In genomic region chr11:118353084-118353710, GRCh38 we compare ENCODE assay signal across 8 cellular contexts. TPM values are rescaled to one million over a fixed set of nuclear protein-coding genes. Genes with fewer than 3 reads are reported as not detected.
DNase-seq lines count a peak whose midpoint lies in the region; ATAC-seq and TF ChIP-seq lines count a peak whose summit lies in the region.

No MANE protein-coding gene starts in this region.

- H3K79me2 ChIP-seq in osteoblast (ENCODE audit: insufficient read depth, low read length): no peaks in the 10 kb centered on the region

- H3K9me3 ChIP-seq in osteoblast (ENCODE audit: low read depth, low read length) (no peaks in the 10 kb centered on the region), WERI-Rb-1 (ENCODE audit: severe bottlenecking) (no peaks in the 10 kb centered on the region)

- ATAC-seq in activated CD4-positive, CD25-positive, alpha-beta regulatory T cell treated with anti-CD3 and anti-CD28 coated beads, Interleukin-2, amount 50 U/mL, for 24 hours: no peak

- H4K20me1 ChIP-seq in osteoblast (ENCODE audit: insufficient read depth, low read length): no peaks in the 10 kb centered on the region

- H2AFZ ChIP-seq in osteoblast (ENCODE audit: low read length): no peak overlapping the region

- H3K36me3 ChIP-seq in osteoblast (ENCODE audit: insufficient read depth, low read length) (no peaks in the 10 kb centered on the region), WERI-Rb-1 (no peaks in the 10 kb centered on the region)

- no peak overlapping the region for H3K4me2 ChIP-seq in osteoblast (ENCODE audit: insufficient read depth, low read length)

- no peak overlapping the region for H3K4me3 ChIP-seq in NB4 (ENCODE audit: low read depth, low read length)
- H3K4me3 ChIP-seq in cardiac fibroblast (replicated peaks in 1 of 2; ENCODE audit: low read depth in 2 of 2, low read length in 2 of 2): no peak overlapping the region
- H3K4me3 ChIP-seq in osteoblast (ENCODE audit: insufficient read depth, low read length): no peak overlapping the region
- H3K4me3 ChIP-seq in WERI-Rb-1 (ENCODE audit: low read depth, low read length): no peak overlapping the region

- peak; percentile 28 for TF ChIP-seq CTCF in NB4 (IDR thresholded peaks at IDR 0.05; ENCODE audit: low read depth, low read length)
- peak; percentile 42 for TF ChIP-seq CTCF in cardiac fibroblast (IDR thresholded peaks at IDR 0.05; ENCODE audit: low read depth, low read length)
- TF ChIP-seq CTCF in osteoblast (IDR thresholded peaks at IDR 0.05; ENCODE audit: extremely low read depth, low read depth, low read length): peak; percentile 63
- TF ChIP-seq CTCF in WERI-Rb-1 (IDR thresholded peaks at IDR 0.05; ENCODE audit: low read depth, low read length): no peak

- H3K27ac ChIP-seq in osteoblast (ENCODE audit: low read depth, low read length) (no peak overlapping the region), WERI-Rb-1 (no peak overlapping the region)

- peak; percentile 2 for DNase-seq in NCI-H748 (lab: John Stamatoyannopoulos, UW; ENCODE audit: unreplicated experiment)
- no peak for DNase-seq in NCI-H748 treated with DMSO at 0.1 percent for 48 hours (lab: John Stamatoyannopoulos, UW)
- DNase-seq in NB4 (ENCODE audit: low read depth): peak; percentile 62
- DNase-seq in cardiac fibroblast (ENCODE audit: low read depth in 2 of 2): peak; percentile 40 to 50
- DNase-seq in osteoblast (ENCODE audit: insufficient read length, low spot score, missing footprints): peak; percentile 45
- no peak for DNase-seq in WERI-Rb-1
- DNase-seq in stimulated activated CD4-positive, alpha-beta T cell treated with anti-CD3 and anti-CD28 coated beads, Interleukin-4, amount 100 ng/mL, for 4 hours: no peak

- H3K27me3 ChIP-seq in osteoblast (ENCODE audit: insufficient read depth, low read length) (peaks cover 17% of the 10 kb centered on the region), WERI-Rb-1 (ENCODE audit: insufficient read depth, low read depth, severe bottlenecking) (no peaks in the 10 kb centered on the region)

- TF ChIP-seq POLR2A in NB4 (IDR thresholded peaks at IDR 0.05; ENCODE audit: extremely low read depth, insufficient read length): no peak

- no peaks in the 10 kb centered on the region for H3K4me1 ChIP-seq in osteoblast (ENCODE audit: insufficient read depth, low read length)

RNA-seq across cellular contexts. Expression of gene UBE4A, which starts 6.2 kb away (rescaled TPM):
- 63.0 and 63.4 TPM in 2 replicates for total RNA-seq in osteoblast

RNA-seq across cellular contexts. Expression of gene CD3G, which starts 9.1 kb away (rescaled TPM):
- not detected in 2 replicates for total RNA-seq in osteoblast

RNA-seq across cellular contexts. Expression of gene CD3D, which starts 10.7 kb away (rescaled TPM):
- not detected in 2 replicates for total RNA-seq in osteoblast

RNA-seq across cellular contexts. Expression of gene ATP5MG, which starts 48.2 kb away (rescaled TPM):
- 25.3 and 31.1 TPM in 2 replicates for total RNA-seq in osteoblast

RNA-seq across cellular contexts. Expression of gene CD3E, which starts 48.7 kb away (rescaled TPM):
- not detected in 2 replicates for total RNA-seq in osteoblast

Comparison
In these comparisons a context has a peak if more than half of its experiments do, and no peak if none do; other contexts are left out.
1. DNase-seq: peak in NCI-H748 (single experiment), NB4 (single experiment), cardiac fibroblast (2 of 2) and osteoblast (single experiment); none in NCI-H748 treated with DMSO at 0.1 percent for 48 hours (single experiment), WERI-Rb-1 (single experiment) and stimulated activated CD4-positive, alpha-beta T cell treated with anti-CD3 and anti-CD28 coated beads, Interleukin-4, amount 100 ng/mL, for 4 hours (0 of 2).